ENCODE assay signal across 30 cellular contexts in genomic region chr15:98207928-98208327, GRCh38.
"Had no signal": no experiment of that assay in that cellular context is flagged by ENCODE, and none has a peak within 500 bp of the region (broad histone marks: within the 10 kb centered on the region; RNA-seq: fewer than 3 reads in every experiment).

No MANE protein-coding gene starts in this region.

- H3K4me2 ChIP-seq: smooth muscle cell had no signal

- H3K4me1 ChIP-seq: pancreas, psoas muscle, spleen, suprapubic skin, testis, tibial artery, transverse colon, upper lobe of right lung, uterus had no signal

- H3K4me3 ChIP-seq: pancreas, psoas muscle, skin epidermis, smooth muscle cell, spleen, suprapubic skin, testis, tibial artery, transverse colon, upper lobe of right lung, uterus had no signal

- H3K4me3 Mint-ChIP-seq: naive thymus-derived CD8-positive, alpha-beta T cell; natural killer cell treated with Interleukin-12 subunit alpha and Interleukin-12 subunit beta and Interleukin-15 and Interleukin-18, amount 100 ng/mL, for 72 hours; nephron progenitor cell; neural crest cell; stimulated activated memory B cell treated with anti-CD40 and anti-IgM and Interleukin-4, amounts not matched to agents 10 μg/mL and 1 μg/mL and 100 μg/mL, for 72 hours; stimulated activated naive CD8-positive, alpha-beta T cell treated with anti-CD3 and anti-CD28 coated beads, Interleukin-15, amount 100 ng/mL, for 72 hours; type B pancreatic cell had no signal

- H3K4me1 Mint-ChIP-seq: naive thymus-derived CD8-positive, alpha-beta T cell; neural crest cell; stimulated activated memory B cell treated with anti-CD40 and anti-IgM and Interleukin-4, amounts not matched to agents 10 μg/mL and 1 μg/mL and 100 μg/mL, for 72 hours; stimulated activated naive CD8-positive, alpha-beta T cell treated with anti-CD3 and anti-CD28 coated beads, Interleukin-15, amount 100 ng/mL, for 72 hours had no signal

- H3K36me3 Mint-ChIP-seq: naive thymus-derived CD8-positive, alpha-beta T cell; natural killer cell treated with Interleukin-12 subunit alpha and Interleukin-12 subunit beta and Interleukin-15 and Interleukin-18, amount 100 ng/mL, for 72 hours; stimulated activated memory B cell treated with anti-CD40 and anti-IgM and Interleukin-4, amounts not matched to agents 10 μg/mL and 1 μg/mL and 100 μg/mL, for 72 hours; type B pancreatic cell had no signal

- DNase-seq: naive thymus-derived CD8-positive, alpha-beta T cell; nephron progenitor cell; nucleus accumbens; pancreas; psoas muscle; right cardiac atrium; spleen; stimulated activated CD4-positive, alpha-beta T cell treated with anti-CD3 and anti-CD28 coated beads, Interleukin-12 subunit alpha, Interleukin-12 subunit beta, amount 100 ng/mL, for 4 hours; stimulated activated CD4-positive, alpha-beta T cell treated with anti-CD3 and anti-CD28 coated beads, Interleukin-1b, Interleukin-23, amount 100 ng/mL, for 48 hours; stimulated activated CD4-positive, alpha-beta T cell treated with anti-CD3 and anti-CD28 coated beads, Interleukin-4, amount 100 ng/mL, for 1 hour; stimulated activated CD4-positive, alpha-beta T cell treated with anti-CD3 and anti-CD28 coated beads, Interleukin-4, amount 100 ng/mL, for 4 hours; stimulated activated CD8-positive, alpha-beta memory T cell treated with anti-CD3 and anti-CD28 coated beads, Interleukin-4, amount 100 ng/mL, for 48 hours; stimulated activated naive CD4-positive, alpha-beta T cell; stimulated activated naive CD8-positive, alpha-beta T cell treated with anti-CD3 and anti-CD28 coated beads, Interleukin-15, amount 100 ng/mL, for 72 hours; stimulated activated naive CD8-positive, alpha-beta T cell treated with anti-CD3 and anti-CD28 coated beads, Interleukin-15, Interleukin-2, amounts not matched to agents 100 U/mL and 50 U/mL, for 24 hours; substantia nigra; testis; tibial artery; transverse colon; upper lobe of right lung; uterus had no signal

- FAIRE-seq: pancreas had no signal

- H3K9me3 Mint-ChIP-seq: natural killer cell treated with Interleukin-12 subunit alpha and Interleukin-12 subunit beta and Interleukin-15 and Interleukin-18, amount 100 ng/mL, for 72 hours; nephron progenitor cell; stimulated activated memory B cell treated with anti-CD40 and anti-IgM and Interleukin-4, amounts not matched to agents 10 μg/mL and 1 μg/mL and 100 μg/mL, for 72 hours; stimulated activated naive CD8-positive, alpha-beta T cell treated with anti-CD3 and anti-CD28 coated beads, Interleukin-15, amount 100 ng/mL, for 72 hours; type B pancreatic cell had no signal

- H3K27ac ChIP-seq: neutrophil, pancreas, psoas muscle, skin epidermis, spleen, suprapubic skin, testis, tibial artery, transverse colon, upper lobe of right lung, uterus had no signal

- H3K36me3 ChIP-seq: neutrophil, pancreas, spleen, suprapubic skin, tibial artery, transverse colon, upper lobe of right lung, uterus had no signal

- H3K27ac Mint-ChIP-seq: naive thymus-derived CD8-positive, alpha-beta T cell; natural killer cell treated with Interleukin-12 subunit alpha and Interleukin-12 subunit beta and Interleukin-15 and Interleukin-18, amount 100 ng/mL, for 72 hours; nephron progenitor cell; stimulated activated memory B cell treated with anti-CD40 and anti-IgM and Interleukin-4, amounts not matched to agents 10 μg/mL and 1 μg/mL and 100 μg/mL, for 72 hours; stimulated activated naive CD8-positive, alpha-beta T cell treated with anti-CD3 and anti-CD28 coated beads, Interleukin-15, amount 100 ng/mL, for 72 hours; type B pancreatic cell had no signal

- ATAC-seq: naive thymus-derived CD8-positive, alpha-beta T cell; natural killer cell treated with Interleukin-12 subunit alpha and Interleukin-12 subunit beta and Interleukin-15 and Interleukin-18, amount 100 ng/mL, for 72 hours; pancreas; psoas muscle; right cardiac atrium; sciatic nerve; stimulated activated memory B cell treated with anti-CD40 and anti-IgM and Interleukin-4, amounts not matched to agents 10 μg/mL and 1 μg/mL and 100 μg/mL, for 72 hours; stimulated activated naive CD8-positive, alpha-beta T cell treated with anti-CD3 and anti-CD28 coated beads, Interleukin-15, amount 100 ng/mL, for 72 hours; stimulated activated naive CD8-positive, alpha-beta T cell treated with anti-CD3 and anti-CD28 coated beads, Interleukin-15, Interleukin-2, amounts not matched to agents 100 U/mL and 50 U/mL, for 24 hours; upper lobe of right lung had no signal

- H3K27me3 ChIP-seq: testis, tibial artery, transverse colon, upper lobe of right lung, uterus had no signal

- H3K27me3 Mint-ChIP-seq: stimulated activated memory B cell treated with anti-CD40 and anti-IgM and Interleukin-4, amounts not matched to agents 10 μg/mL and 1 μg/mL and 100 μg/mL, for 72 hours had no signal

- H3K9me3 ChIP-seq: neutrophil, pancreas, psoas muscle, spleen, suprapubic skin, testis, tibial artery, transverse colon, upper lobe of right lung, uterus had no signal
